ENCODE assay signal across 9 cellular contexts in genomic region chr14:103905861-103906456, GRCh38.
A peak's percentile ranks its signal among the peaks of the same experiment; 100 is the strongest.
DNase-seq lines count a peak whose midpoint lies in the region; ATAC-seq and TF ChIP-seq lines count a peak whose summit lies in the region.
"Had no signal": no experiment of that assay in that cellular context is flagged by ENCODE, and none has a peak within 500 bp of the region (broad histone marks: within the 10 kb centered on the region; RNA-seq: fewer than 3 reads in every experiment).

No MANE protein-coding gene starts in this region.

- DNase-seq in activated gamma-delta T cell treated with Interleukin-2 at 50 U/mL for 16 hours (peak; percentile 15), activated gamma-delta T cell (lab: John Stamatoyannopoulos, UW) (no peak), NAMALWA (ENCODE audit: low spot score) (peak; percentile 15), brain microvascular endothelial cell (no peak), retinal pigment epithelial cell (ENCODE audit: low read depth) (no peak), NCI-H345 treated with DMSO at 0.1 percent for 48 hours (lab: John Stamatoyannopoulos, UW; ENCODE audit: unreplicated experiment) (no peak)
- DNase-seq: OCI-M1 had no signal

- no peaks in the 10 kb centered on the region for H3K36me3 ChIP-seq in brain microvascular endothelial cell (replicated peaks)

- H3K4me3 ChIP-seq in brain microvascular endothelial cell (ENCODE audit: low read depth, low read length) = no peak overlapping the region
- no peak overlapping the region for H3K4me3 ChIP-seq in retinal pigment epithelial cell (ENCODE audit: low read length)

- in situ Hi-C loops in brain microvascular endothelial cell (cut with HindIII; ENCODE audit: low pct_ligation_motif_present, low sequenced_read_pairs) = no loop called here

- TF ChIP-seq CTCF in brain microvascular endothelial cell (IDR thresholded peaks at IDR 0.05; ENCODE audit: low read depth, low read length, missing control alignments) = peak; percentile 42
- peak; percentile 8 for TF ChIP-seq CTCF in retinal pigment epithelial cell (conservative IDR thresholded peaks at IDR 0.05; ENCODE audit: low read depth, low read length)

- ATAC-seq in GM21515 (IDR thresholded peaks at IDR 0.05; ENCODE audit: unreplicated experiment) = no peak
- ATAC-seq in GM18873 (IDR thresholded peaks at IDR 0.05; ENCODE audit: low FRiP score, unreplicated experiment) = no peak

- H3K27ac ChIP-seq in brain microvascular endothelial cell = no peak overlapping the region

- H3K27me3 ChIP-seq in brain microvascular endothelial cell (replicated peaks) = no peaks in the 10 kb centered on the region

Comparison
In these comparisons a context has a peak if more than half of its experiments do, and no peak if none do; other contexts are left out.
1. DNase-seq: peak in activated gamma-delta T cell treated with Interleukin-2 at 50 U/mL for 16 hours (single experiment) and NAMALWA (single experiment); none in activated gamma-delta T cell (single experiment), brain microvascular endothelial cell (single experiment), retinal pigment epithelial cell (single experiment) and NCI-H345 treated with DMSO at 0.1 percent for 48 hours (single experiment).